7 cellular contexts compared by ENCODE assay signal in the genomic region with DNA sequence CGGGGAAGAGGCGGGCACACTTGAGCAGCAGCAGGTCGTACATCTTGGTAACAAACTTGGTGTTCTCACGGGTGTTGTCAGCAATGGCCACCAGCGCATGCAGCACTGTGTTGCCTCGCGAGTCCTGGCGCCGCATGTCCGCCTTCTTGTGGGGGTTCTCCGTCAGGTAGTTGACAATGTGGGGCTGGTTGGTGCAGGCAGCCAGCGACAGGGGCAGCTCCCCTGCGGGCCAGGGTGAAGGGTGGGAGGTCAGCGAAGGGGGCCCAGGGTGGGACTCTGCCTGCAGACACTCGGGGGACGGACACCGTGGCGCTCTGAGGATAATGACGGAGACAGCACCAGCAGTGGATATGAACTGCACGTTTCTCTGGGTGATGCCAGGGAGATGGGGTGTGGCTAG. TPM values are rescaled to one million over a fixed set of nuclear protein-coding genes. Genes with fewer than 3 reads are reported as not detected.
"Had no signal": no experiment of that assay in that cellular context is flagged by ENCODE, and none has a peak within 500 bp of the region (broad histone marks: within the 10 kb centered on the region; RNA-seq: fewer than 3 reads in every experiment).

No MANE protein-coding gene starts in this region.

- DNase-seq: GF-D8 had no signal

- FAIRE-seq: G401.6, GM12878, GM12891, GM12892, GM18507 had no signal

- ATAC-seq: GM12878 had no signal

- H3K4me3 ChIP-seq: GM12878 had no signal

RNA-seq across cellular contexts. Expression of a gene that starts 34.5 kb away (rescaled TPM):
- total RNA-seq: G401, GM12878 had no signal
- polyA plus RNA-seq: GM12878 had no signal
